In genomic region chr1:118970451-118970850, GRCh38 we compare ENCODE assay signal across 36 cellular contexts. TPM values are rescaled to one million over a fixed set of nuclear protein-coding genes. Genes with fewer than 3 reads are reported as not detected.
"Had no signal": no experiment of that assay in that cellular context is flagged by ENCODE, and none has a peak within 500 bp of the region (broad histone marks: within the 10 kb centered on the region; RNA-seq: fewer than 3 reads in every experiment).

No MANE protein-coding gene starts in this region.

- H3K4me1 Mint-ChIP-seq: activated CD4-positive, alpha-beta memory T cell treated with anti-CD3 and anti-CD28 coated beads, Interleukin-2, amount 10 ng/mL, durations not matched to agents 7 days and 5 days; activated naive CD4-positive, alpha-beta T cell treated with anti-CD3 and anti-CD28 coated beads, Interleukin-2, amount 50 U/mL, for 24 hours; activated naive CD8-positive, alpha-beta T cell treated with anti-CD3 and anti-CD28 coated beads, Interleukin-2, amount 10 ng/mL, durations not matched to agents 7 days and 5 days; activated T-helper 17 cell treated with anti-CD3 and anti-CD28 coated beads, Interleukin-2, amount 50 U/mL, for 72 hours had no signal

- H3K36me3 ChIP-seq: WERI-Rb-1 had no signal

- H3K27ac ChIP-seq: WERI-Rb-1 had no signal

- H3K27ac Mint-ChIP-seq: activated CD4-positive, alpha-beta memory T cell treated with anti-CD3 and anti-CD28 coated beads, Interleukin-2, amount 10 ng/mL, durations not matched to agents 7 days and 5 days; activated naive CD4-positive, alpha-beta T cell treated with anti-CD3 and anti-CD28 coated beads, Interleukin-2, amount 50 U/mL, for 24 hours; activated naive CD8-positive, alpha-beta T cell treated with anti-CD3 and anti-CD28 coated beads, Interleukin-2, amount 10 ng/mL, durations not matched to agents 7 days and 5 days; activated T-cell treated with anti-CD3 and anti-CD28 coated beads, Interleukin-2, amount 50 U/mL, for 72 hours; activated T-helper 17 cell treated with anti-CD3 and anti-CD28 coated beads, Interleukin-2, amount 50 U/mL, for 72 hours had no signal

- ATAC-seq: activated T-cell treated with anti-CD3 and anti-CD28 coated beads, Interleukin-2, amount 50 U/mL, for 72 hours; activated T-helper 17 cell treated with anti-CD3 and anti-CD28 coated beads, Interleukin-2, amount 50 U/mL, for 72 hours; Panc1; Right ventricle myocardium inferior had no signal

- DNase-seq: activated CD4-positive, alpha-beta memory T cell treated with anti-CD3 and anti-CD28 coated beads, Interleukin-2, amount 10 ng/mL, durations not matched to agents 7 days and 5 days; activated CD4-positive, alpha-beta T cell treated with anti-CD3 and anti-CD28 coated beads for 1 hour; activated CD4-positive, alpha-beta T cell treated with anti-CD3 and anti-CD28 coated beads for 48 hours; activated CD4-positive, CD25-positive, alpha-beta regulatory T cell; activated effector memory CD4-positive, alpha-beta T cell treated with anti-CD3 and anti-CD28 coated beads, Interleukin-2, amount 50 U/mL, for 16 hours; activated naive CD4-positive, alpha-beta T cell treated with Interleukin-2 at 50 U/mL for 16 hours; activated naive CD8-positive, alpha-beta T cell treated with anti-CD3 and anti-CD28 coated beads, Interleukin-2, amount 10 ng/mL, durations not matched to agents 7 days and 5 days; activated T-cell treated with anti-CD3 and anti-CD28 coated beads, Interleukin-2, amount 50 U/mL, for 1 hour; activated T-cell treated with anti-CD3 and anti-CD28 coated beads, Interleukin-2, amount 50 U/mL, for 72 hours; anterior cingulate cortex; caudate nucleus; cerebellar nuclear complex; KG1; NCI-H1092 treated with DMSO at 0.1 percent for 48 hours; NCI-H1417; NCI-H146; NCI-H187; NCI-H2029 treated with DMSO at 0.1 percent for 48 hours; NCI-H2107; NCI-H2171; NCI-H510A; NCI-H526; NCI-H748 treated with DMSO at 0.1 percent for 48 hours; SIG-M5; SW 1271; T1000; WERI-Rb-1 had no signal

- H3K9me3 Mint-ChIP-seq: activated CD4-positive, alpha-beta memory T cell treated with anti-CD3 and anti-CD28 coated beads, Interleukin-2, amount 10 ng/mL, durations not matched to agents 7 days and 5 days; activated naive CD4-positive, alpha-beta T cell treated with anti-CD3 and anti-CD28 coated beads, Interleukin-2, amount 50 U/mL, for 24 hours; activated naive CD8-positive, alpha-beta T cell treated with anti-CD3 and anti-CD28 coated beads, Interleukin-2, amount 10 ng/mL, durations not matched to agents 7 days and 5 days; activated T-helper 17 cell treated with anti-CD3 and anti-CD28 coated beads, Interleukin-2, amount 50 U/mL, for 72 hours; brain had no signal

- H3K36me3 Mint-ChIP-seq: activated naive CD4-positive, alpha-beta T cell treated with anti-CD3 and anti-CD28 coated beads, Interleukin-2, amount 50 U/mL, for 24 hours; activated naive CD8-positive, alpha-beta T cell treated with anti-CD3 and anti-CD28 coated beads, Interleukin-2, amount 10 ng/mL, durations not matched to agents 7 days and 5 days; brain had no signal

- H3K4me3 Mint-ChIP-seq: activated CD4-positive, alpha-beta memory T cell treated with anti-CD3 and anti-CD28 coated beads, Interleukin-2, amount 10 ng/mL, durations not matched to agents 7 days and 5 days; activated naive CD4-positive, alpha-beta T cell treated with anti-CD3 and anti-CD28 coated beads, Interleukin-2, amount 50 U/mL, for 24 hours; activated naive CD8-positive, alpha-beta T cell treated with anti-CD3 and anti-CD28 coated beads, Interleukin-2, amount 10 ng/mL, durations not matched to agents 7 days and 5 days; activated T-cell treated with anti-CD3 and anti-CD28 coated beads, Interleukin-2, amount 50 U/mL, for 72 hours; activated T-helper 17 cell treated with anti-CD3 and anti-CD28 coated beads, Interleukin-2, amount 50 U/mL, for 72 hours; brain had no signal

RNA-seq across cellular contexts. Expression of gene TBX15, which starts 17.7 kb away (rescaled TPM):
- total RNA-seq: activated CD4-positive, alpha-beta memory T cell treated with anti-CD3 and anti-CD28 coated beads, Interleukin-2, amount 10 ng/mL, durations not matched to agents 7 days and 5 days; activated CD8-positive, alpha-beta memory T cell treated with anti-CD3 and anti-CD28 coated beads for 36 hours; activated naive CD8-positive, alpha-beta T cell treated with anti-CD3 and anti-CD28 coated beads, Interleukin-2, amount 10 ng/mL, durations not matched to agents 7 days and 5 days; activated T-helper 17 cell treated with anti-CD3 and anti-CD28 coated beads, Interleukin-2, amount 50 U/mL, for 72 hours; bronchial epithelial cell; T-helper 1 cell treated with Interleukin-12 subunit alpha and Interleukin-12 subunit beta and Interleukin-4 antibody, amounts not matched to agents 30 ng/mL and 1 ng/mL, for 36 hours; T-helper 2 cell treated with Interferon-gamma antibody and Interleukin-4, amounts not matched to agents 100 ng/mL and 5 ng/mL, for 36 hours had no signal
